1 cellular context compared by ENCODE assay signal in the genomic region with DNA sequence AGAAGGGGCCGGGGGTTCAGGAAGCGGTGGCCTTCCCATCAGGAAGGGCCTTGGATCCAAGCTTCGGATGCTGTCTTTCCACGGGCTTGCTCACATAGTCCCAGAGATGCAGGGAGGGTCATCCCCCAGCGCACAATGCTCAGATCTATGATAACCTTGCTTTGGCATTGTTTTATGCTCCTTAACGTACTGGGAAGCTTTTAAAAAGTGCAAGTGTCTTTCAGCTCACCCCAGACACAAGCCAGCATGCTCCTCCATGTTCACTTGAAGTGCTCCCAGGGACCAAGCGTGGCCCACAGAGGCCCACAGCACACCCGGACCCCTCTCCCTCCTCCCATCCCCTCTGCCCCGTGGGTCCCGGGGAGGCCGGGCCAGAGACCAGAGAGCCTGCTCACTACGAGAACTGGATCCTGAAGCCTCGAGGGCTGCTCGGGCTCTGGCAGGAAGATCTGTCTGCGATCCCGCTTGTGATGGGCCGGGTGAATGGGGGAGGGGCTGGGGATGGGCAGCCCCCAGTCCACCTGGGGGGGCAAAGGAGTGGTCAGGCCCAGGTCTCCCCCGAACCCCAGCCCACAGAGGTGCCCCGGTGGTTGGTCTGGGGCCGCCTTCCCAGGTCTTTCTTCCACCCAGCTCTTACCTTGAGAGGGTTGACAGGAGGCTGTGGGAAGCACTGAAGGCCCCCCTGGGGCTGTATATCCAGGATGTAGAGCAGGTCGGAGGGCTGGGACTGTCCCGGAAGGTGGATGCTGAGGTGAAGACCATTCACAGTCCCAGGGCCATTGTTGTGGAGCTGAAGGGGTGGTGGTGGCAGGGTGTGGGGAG.
TF ChIP-seq lines count a peak whose summit lies in the region.

No MANE protein-coding gene starts in this region.

TF ChIP-seq in K562, 482 proteins besides CTCF, POLR2A, EP300 and RAD21:
- TF ChIP-seq TAF15 (IDR thresholded peaks at IDR 0.05; ENCODE audit: low read depth, low read length), result 0 out of 2 replicates have a peak, but pooled peaks have one; percentile 7
- TF ChIP-seq NR1H2 (CRISPR knock-in tag; IDR thresholded peaks at IDR 0.05), result no peak
TF ChIP-seq in K562: peak in this region for 1.
